1 cellular context compared by ENCODE assay signal in genomic region chr10:15210521-15210920, GRCh38.
TF ChIP-seq lines count a peak whose summit lies in the region.

No MANE protein-coding gene starts in this region.

TF ChIP-seq in GM23338, 12 proteins besides CTCF, POLR2A, EP300 and RAD21 (continued from another document):
- TF ChIP-seq, protein P1, sequence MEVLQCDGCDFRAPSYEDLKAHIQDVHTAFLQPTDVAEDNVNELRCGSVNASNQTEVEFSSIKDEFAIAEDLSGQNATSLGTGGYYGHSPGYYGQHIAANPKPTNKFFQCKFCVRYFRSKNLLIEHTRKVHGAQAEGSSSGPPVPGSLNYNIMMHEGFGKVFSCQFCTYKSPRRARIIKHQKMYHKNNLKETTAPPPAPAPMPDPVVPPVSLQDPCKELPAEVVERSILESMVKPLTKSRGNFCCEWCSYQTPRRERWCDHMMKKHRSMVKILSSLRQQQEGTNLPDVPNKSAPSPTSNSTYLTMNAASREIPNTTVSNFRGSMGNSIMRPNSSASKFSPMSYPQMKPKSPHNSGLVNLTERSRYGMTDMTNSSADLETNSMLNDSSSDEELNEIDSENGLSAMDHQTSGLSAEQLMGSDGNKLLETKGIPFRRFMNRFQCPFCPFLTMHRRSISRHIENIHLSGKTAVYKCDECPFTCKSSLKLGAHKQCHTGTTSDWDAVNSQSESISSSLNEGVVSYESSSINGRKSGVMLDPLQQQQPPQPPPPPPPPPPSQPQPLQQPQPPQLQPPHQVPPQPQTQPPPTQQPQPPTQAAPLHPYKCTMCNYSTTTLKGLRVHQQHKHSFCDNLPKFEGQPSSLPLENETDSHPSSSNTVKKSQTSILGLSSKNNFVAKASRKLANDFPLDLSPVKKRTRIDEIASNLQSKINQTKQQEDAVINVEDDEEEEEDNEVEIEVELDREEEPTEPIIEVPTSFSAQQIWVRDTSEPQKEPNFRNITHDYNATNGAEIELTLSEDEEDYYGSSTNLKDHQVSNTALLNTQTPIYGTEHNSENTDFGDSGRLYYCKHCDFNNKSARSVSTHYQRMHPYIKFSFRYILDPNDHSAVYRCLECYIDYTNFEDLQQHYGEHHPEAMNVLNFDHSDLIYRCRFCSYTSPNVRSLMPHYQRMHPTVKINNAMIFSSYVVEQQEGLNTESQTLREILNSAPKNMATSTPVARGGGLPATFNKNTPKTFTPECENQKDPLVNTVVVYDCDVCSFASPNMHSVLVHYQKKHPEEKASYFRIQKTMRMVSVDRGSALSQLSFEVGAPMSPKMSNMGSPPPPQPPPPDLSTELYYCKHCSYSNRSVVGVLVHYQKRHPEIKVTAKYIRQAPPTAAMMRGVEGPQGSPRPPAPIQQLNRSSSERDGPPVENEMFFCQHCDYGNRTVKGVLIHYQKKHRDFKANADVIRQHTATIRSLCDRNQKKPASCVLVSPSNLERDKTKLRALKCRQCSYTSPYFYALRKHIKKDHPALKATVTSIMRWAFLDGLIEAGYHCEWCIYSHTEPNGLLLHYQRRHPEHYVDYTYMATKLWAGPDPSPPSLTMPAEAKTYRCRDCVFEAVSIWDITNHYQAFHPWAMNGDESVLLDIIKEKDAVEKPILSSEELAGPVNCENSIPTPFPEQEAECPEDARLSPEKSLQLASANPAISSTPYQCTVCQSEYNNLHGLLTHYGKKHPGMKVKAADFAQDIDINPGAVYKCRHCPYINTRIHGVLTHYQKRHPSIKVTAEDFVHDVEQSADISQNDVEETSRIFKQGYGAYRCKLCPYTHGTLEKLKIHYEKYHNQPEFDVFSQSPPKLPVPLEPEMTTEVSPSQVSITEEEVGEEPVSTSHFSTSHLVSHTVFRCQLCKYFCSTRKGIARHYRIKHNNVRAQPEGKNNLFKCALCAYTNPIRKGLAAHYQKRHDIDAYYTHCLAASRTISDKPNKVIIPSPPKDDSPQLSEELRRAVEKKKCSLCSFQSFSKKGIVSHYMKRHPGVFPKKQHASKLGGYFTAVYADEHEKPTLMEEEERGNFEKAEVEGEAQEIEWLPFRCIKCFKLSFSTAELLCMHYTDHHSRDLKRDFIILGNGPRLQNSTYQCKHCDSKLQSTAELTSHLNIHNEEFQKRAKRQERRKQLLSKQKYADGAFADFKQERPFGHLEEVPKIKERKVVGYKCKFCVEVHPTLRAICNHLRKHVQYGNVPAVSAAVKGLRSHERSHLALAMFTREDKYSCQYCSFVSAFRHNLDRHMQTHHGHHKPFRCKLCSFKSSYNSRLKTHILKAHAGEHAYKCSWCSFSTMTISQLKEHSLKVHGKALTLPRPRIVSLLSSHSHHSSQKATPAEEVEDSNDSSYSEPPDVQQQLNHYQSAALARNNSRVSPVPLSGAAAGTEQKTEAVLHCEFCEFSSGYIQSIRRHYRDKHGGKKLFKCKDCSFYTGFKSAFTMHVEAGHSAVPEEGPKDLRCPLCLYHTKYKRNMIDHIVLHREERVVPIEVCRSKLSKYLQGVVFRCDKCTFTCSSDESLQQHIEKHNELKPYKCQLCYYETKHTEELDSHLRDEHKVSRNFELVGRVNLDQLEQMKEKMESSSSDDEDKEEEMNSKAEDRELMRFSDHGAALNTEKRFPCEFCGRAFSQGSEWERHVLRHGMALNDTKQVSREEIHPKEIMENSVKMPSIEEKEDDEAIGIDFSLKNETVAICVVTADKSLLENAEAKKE (CRISPR knock-in tag; IDR thresholded peaks at IDR 0.05): no peak
- no peak for TF ChIP-seq EZH2phosphoT487 (IDR thresholded peaks at IDR 0.05; ENCODE audit: unreplicated experiment)
- no peak for TF ChIP-seq ETS1 (IDR thresholded peaks at IDR 0.05)
- no peak for TF ChIP-seq EZH2 (IDR thresholded peaks at IDR 0.05; ENCODE audit: low read depth, unreplicated experiment)
- TF ChIP-seq NANOG (IDR thresholded peaks at IDR 0.05; ENCODE audit: borderline replicate concordance): no peak
